ENCODE assay signal across 25 cellular contexts in the genomic region with DNA sequence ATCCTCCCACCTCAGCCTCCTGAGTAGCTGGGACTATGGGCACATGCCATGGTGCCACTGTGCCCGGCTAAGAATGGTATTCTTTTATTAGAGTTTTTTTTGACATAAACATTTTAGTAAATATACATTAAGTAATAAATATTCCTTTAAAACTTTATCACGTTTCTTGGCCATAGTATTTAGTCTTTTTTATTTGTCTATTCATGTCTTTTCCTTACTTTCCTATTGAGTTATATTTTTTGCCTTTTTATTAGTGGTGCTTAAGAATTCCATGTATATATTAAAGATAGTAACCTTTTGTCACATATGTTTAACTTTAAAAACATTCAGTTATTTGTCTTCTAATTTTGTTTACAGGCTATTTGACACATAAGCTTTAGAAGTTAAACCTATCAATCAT.
DNase-seq lines count a peak whose midpoint lies in the region; ATAC-seq, FAIRE-seq and TF ChIP-seq lines count a peak whose summit lies in the region.
"Had no signal": no experiment of that assay in that cellular context is flagged by ENCODE, and none has a peak within 500 bp of the region (broad histone marks: within the 10 kb centered on the region; RNA-seq: fewer than 3 reads in every experiment).

No MANE protein-coding gene starts in this region.

- ATAC-seq in HG02610 (IDR thresholded peaks at IDR 0.05; ENCODE audit: unreplicated experiment): no peak
- ATAC-seq: GM12878 had no signal

- no peaks in the 10 kb centered on the region for H3K27me3 Mint-ChIP-seq in osteocyte (ENCODE audit: unreplicated experiment)
- H3K27me3 Mint-ChIP-seq: CD4-positive, alpha-beta memory T cell; CD4-positive, CD25-positive, alpha-beta regulatory T cell had no signal

- FAIRE-seq in RCC 7860 (lab: Jason Lieb, UNC): peak; percentile 10
- FAIRE-seq: GM12878, GM18507, GM19239 had no signal

- no peaks in the 10 kb centered on the region for H4K20me1 ChIP-seq in SK-N-SH (ENCODE audit: insufficient read depth)
- H4K20me1 ChIP-seq: BLaER1 had no signal

- no peak for TF ChIP-seq CTCF in osteocyte (IDR thresholded peaks at IDR 0.05)
- TF ChIP-seq CTCF in SK-N-SH (IDR thresholded peaks at IDR 0.05): no peak

- no peak overlapping the region for H3K4me3 Mint-ChIP-seq in osteocyte (ENCODE audit: unreplicated experiment)
- H3K4me3 Mint-ChIP-seq: CD14-positive monocyte; CD4-positive, alpha-beta memory T cell; CD4-positive, CD25-positive, alpha-beta regulatory T cell; CD8-positive, alpha-beta memory T cell had no signal

- no peak for TF ChIP-seq EP300 in SK-N-SH (IDR thresholded peaks at IDR 0.05; ENCODE audit: borderline replicate concordance in 1 of 2, low read depth in 1 of 2, low read length in 1 of 2)

- no peaks in the 10 kb centered on the region for H3K9me2 ChIP-seq in SK-N-SH

- H3K79me2 ChIP-seq in SK-N-SH (ENCODE audit: insufficient read depth): peaks cover 5% of the 10 kb centered on the region; the same call in 1 of the 2 replicates

- 86% methylated on average over 2 of the region's 2 CpGs for WGBS in SK-N-SH (ENCODE audit: low lambda C conversion rate)

- no peak overlapping the region for H3K27ac ChIP-seq in SK-N-SH (ENCODE audit: low read depth in 2 of 2, low read length in 1 of 2)
- H3K27ac ChIP-seq: BLaER1 had no signal

- no peak overlapping the region for H2AFZ ChIP-seq in SK-N-SH (ENCODE audit: low read depth)

- no peak for TF ChIP-seq RAD21 in SK-N-SH (IDR thresholded peaks at IDR 0.05; ENCODE audit: low read length)

- H3K27me3 ChIP-seq in SK-N-SH (ENCODE audit: insufficient read depth): no peaks in the 10 kb centered on the region
- H3K27me3 ChIP-seq: BE2C, BLaER1 had no signal

- no peak overlapping the region for H3K4me3 ChIP-seq in SK-N-SH (ENCODE audit: low read depth in 2 of 2, low read length in 1 of 2)
- H3K4me3 ChIP-seq: BLaER1, GM12878 had no signal

- H3K27ac Mint-ChIP-seq in osteocyte (ENCODE audit: unreplicated experiment): peak overlapping the region; percentile 1
- H3K27ac Mint-ChIP-seq: CD14-positive monocyte; CD4-positive, alpha-beta memory T cell; CD4-positive, CD25-positive, alpha-beta regulatory T cell; CD8-positive, alpha-beta memory T cell had no signal

- POLR2A ChIA-PET in SK-N-SH (lab: Yijun Ruan, JAX): no interaction called here

- DNase-seq in RCC 7860 (ENCODE audit: low spot score) (no peak), osteocyte (ENCODE audit: extremely low spot score, unreplicated experiment) (no peak), SK-N-SH (no peak), retina (no peak)
- DNase-seq: 8988T; ACHN; BE2C; C1 segment of cervical spinal cord; CD4-positive, alpha-beta memory T cell; CD4-positive, CD25-positive, alpha-beta regulatory T cell; CD8-positive, alpha-beta memory T cell; COR-L47; DMS 273 treated with DMSO at 0.1 percent for 48 hours; DMS153; DMS53; DMS79; DND-41; EL; GDM1 had no signal

- H3K4me1 ChIP-seq in SK-N-SH (ENCODE audit: control insufficient read depth in 1 of 2, insufficient read depth in 2 of 2, low read depth in 1 of 2, low read length in 1 of 2): peaks cover 0 to 2% of the 10 kb centered on the region in 2 experiments; a peak in 2 of 4 replicates
- H3K4me1 ChIP-seq: BE2C had no signal

- peaks cover 4% of the 10 kb centered on the region for H3K9me3 Mint-ChIP-seq in osteocyte (ENCODE audit: unreplicated experiment)
- H3K9me3 Mint-ChIP-seq: CD4-positive, alpha-beta memory T cell; CD4-positive, CD25-positive, alpha-beta regulatory T cell; CD8-positive, alpha-beta memory T cell had no signal

- peaks cover 6% of the 10 kb centered on the region for H3K36me3 Mint-ChIP-seq in osteocyte (ENCODE audit: unreplicated experiment)
- H3K36me3 Mint-ChIP-seq: CD14-positive monocyte; CD4-positive, alpha-beta memory T cell; CD8-positive, alpha-beta memory T cell had no signal

- CTCF ChIA-PET in SK-N-SH (lab: Yijun Ruan, JAX): no interaction called here

- no peak overlapping the region for H3K4me2 ChIP-seq in SK-N-SH
- H3K4me2 ChIP-seq: BLaER1 had no signal

- peaks cover 63% of the 10 kb centered on the region for H3K4me1 Mint-ChIP-seq in osteocyte (ENCODE audit: unreplicated experiment)
- H3K4me1 Mint-ChIP-seq: CD4-positive, alpha-beta memory T cell; CD8-positive, alpha-beta memory T cell had no signal

- H3F3A ChIP-seq in SK-N-SH (replicated peaks; ENCODE audit: insufficient read depth): no peaks in the 10 kb centered on the region

- H3K9ac ChIP-seq in SK-N-SH: no peak overlapping the region
- H3K9ac ChIP-seq: BLaER1 had no signal

- no peaks in the 10 kb centered on the region for H3K36me3 ChIP-seq in SK-N-SH (replicated peaks in 1 of 2; ENCODE audit: control insufficient read depth in 1 of 2, insufficient read depth in 2 of 2, low read length in 1 of 2)
- H3K36me3 ChIP-seq: BE2C, BLaER1 had no signal

- H3K9me3 ChIP-seq in SK-N-SH: no peaks in the 10 kb centered on the region; the same call in 1 of the 2 replicates
- H3K9me3 ChIP-seq: BE2C had no signal

TF ChIP-seq in SK-N-SH, 30 proteins besides CTCF, POLR2A, EP300 and RAD21:
- TF ChIP-seq, protein P1, sequence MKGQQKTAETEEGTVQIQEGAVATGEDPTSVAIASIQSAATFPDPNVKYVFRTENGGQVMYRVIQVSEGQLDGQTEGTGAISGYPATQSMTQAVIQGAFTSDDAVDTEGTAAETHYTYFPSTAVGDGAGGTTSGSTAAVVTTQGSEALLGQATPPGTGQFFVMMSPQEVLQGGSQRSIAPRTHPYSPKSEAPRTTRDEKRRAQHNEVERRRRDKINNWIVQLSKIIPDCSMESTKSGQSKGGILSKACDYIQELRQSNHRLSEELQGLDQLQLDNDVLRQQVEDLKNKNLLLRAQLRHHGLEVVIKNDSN (IDR thresholded peaks at IDR 0.05; ENCODE audit: borderline replicate concordance, low read depth): no peak
- no peak for TF ChIP-seq JUND (IDR thresholded peaks at IDR 0.05)
- TF ChIP-seq, protein P2, sequence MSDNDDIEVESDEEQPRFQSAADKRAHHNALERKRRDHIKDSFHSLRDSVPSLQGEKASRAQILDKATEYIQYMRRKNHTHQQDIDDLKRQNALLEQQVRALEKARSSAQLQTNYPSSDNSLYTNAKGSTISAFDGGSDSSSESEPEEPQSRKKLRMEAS (IDR thresholded peaks at IDR 0.05; ENCODE audit: low read depth): no peak
- no peak for TF ChIP-seq MXI1 (IDR thresholded peaks at IDR 0.05; ENCODE audit: low read depth, low read length)
- no peak for TF ChIP-seq SMC3 (IDR thresholded peaks at IDR 0.05; ENCODE audit: low read depth, low read length)
- TF ChIP-seq MEF2A (IDR thresholded peaks at IDR 0.05; ENCODE audit: borderline replicate concordance, low read depth): no peak
- TF ChIP-seq GATA2 (CRISPR knock-in tag; IDR thresholded peaks at IDR 0.05): no peak
- TF ChIP-seq, protein P3, sequence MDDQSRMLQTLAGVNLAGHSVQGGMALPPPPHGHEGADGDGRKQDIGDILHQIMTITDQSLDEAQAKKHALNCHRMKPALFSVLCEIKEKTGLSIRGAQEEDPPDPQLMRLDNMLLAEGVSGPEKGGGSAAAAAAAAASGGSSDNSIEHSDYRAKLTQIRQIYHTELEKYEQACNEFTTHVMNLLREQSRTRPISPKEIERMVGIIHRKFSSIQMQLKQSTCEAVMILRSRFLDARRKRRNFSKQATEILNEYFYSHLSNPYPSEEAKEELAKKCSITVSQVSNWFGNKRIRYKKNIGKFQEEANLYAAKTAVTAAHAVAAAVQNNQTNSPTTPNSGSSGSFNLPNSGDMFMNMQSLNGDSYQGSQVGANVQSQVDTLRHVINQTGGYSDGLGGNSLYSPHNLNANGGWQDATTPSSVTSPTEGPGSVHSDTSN (IDR thresholded peaks at IDR 0.05): no peak
- TF ChIP-seq, protein P4, sequence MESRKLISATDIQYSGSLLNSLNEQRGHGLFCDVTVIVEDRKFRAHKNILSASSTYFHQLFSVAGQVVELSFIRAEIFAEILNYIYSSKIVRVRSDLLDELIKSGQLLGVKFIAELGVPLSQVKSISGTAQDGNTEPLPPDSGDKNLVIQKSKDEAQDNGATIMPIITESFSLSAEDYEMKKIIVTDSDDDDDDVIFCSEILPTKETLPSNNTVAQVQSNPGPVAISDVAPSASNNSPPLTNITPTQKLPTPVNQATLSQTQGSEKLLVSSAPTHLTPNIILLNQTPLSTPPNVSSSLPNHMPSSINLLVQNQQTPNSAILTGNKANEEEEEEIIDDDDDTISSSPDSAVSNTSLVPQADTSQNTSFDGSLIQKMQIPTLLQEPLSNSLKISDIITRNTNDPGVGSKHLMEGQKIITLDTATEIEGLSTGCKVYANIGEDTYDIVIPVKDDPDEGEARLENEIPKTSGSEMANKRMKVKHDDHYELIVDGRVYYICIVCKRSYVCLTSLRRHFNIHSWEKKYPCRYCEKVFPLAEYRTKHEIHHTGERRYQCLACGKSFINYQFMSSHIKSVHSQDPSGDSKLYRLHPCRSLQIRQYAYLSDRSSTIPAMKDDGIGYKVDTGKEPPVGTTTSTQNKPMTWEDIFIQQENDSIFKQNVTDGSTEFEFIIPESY (IDR thresholded peaks at IDR 0.05; ENCODE audit: borderline replicate concordance, low read depth): no peak
- no peak for TF ChIP-seq RXRA (IDR thresholded peaks at IDR 0.05; ENCODE audit: borderline replicate concordance, low read depth)
- no peak for TF ChIP-seq NFIC (IDR thresholded peaks at IDR 0.05; ENCODE audit: borderline replicate concordance)
- no peak for TF ChIP-seq EZH2phosphoT487 (IDR thresholded peaks at IDR 0.05; ENCODE audit: borderline replicate concordance, low read depth)
- TF ChIP-seq, protein P5, sequence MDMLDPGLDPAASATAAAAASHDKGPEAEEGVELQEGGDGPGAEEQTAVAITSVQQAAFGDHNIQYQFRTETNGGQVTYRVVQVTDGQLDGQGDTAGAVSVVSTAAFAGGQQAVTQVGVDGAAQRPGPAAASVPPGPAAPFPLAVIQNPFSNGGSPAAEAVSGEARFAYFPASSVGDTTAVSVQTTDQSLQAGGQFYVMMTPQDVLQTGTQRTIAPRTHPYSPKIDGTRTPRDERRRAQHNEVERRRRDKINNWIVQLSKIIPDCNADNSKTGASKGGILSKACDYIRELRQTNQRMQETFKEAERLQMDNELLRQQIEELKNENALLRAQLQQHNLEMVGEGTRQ (IDR thresholded peaks at IDR 0.05; ENCODE audit: borderline replicate concordance, low read depth, low read length): no peak
- no peak for TF ChIP-seq FOSL2 (IDR thresholded peaks at IDR 0.05; ENCODE audit: borderline replicate concordance, low read depth)
- TF ChIP-seq SIN3A (IDR thresholded peaks at IDR 0.05; ENCODE audit: borderline replicate concordance, low read depth, low read length): no peak
- no peak for TF ChIP-seq YY1 (IDR thresholded peaks at IDR 0.05; ENCODE audit: low read depth)
